17 cellular contexts compared by ENCODE assay signal in genomic region chr12:65654230-65654629, GRCh38.
DNase-seq lines count a peak whose midpoint lies in the region; ATAC-seq, FAIRE-seq and TF ChIP-seq lines count a peak whose summit lies in the region.
"Had no signal": no experiment of that assay in that cellular context is flagged by ENCODE, and none has a peak within 500 bp of the region (broad histone marks: within the 10 kb centered on the region; RNA-seq: fewer than 3 reads in every experiment).

No MANE protein-coding gene starts in this region.

- H3K9ac ChIP-seq in endothelial cell of umbilical vein (replicated peaks; ENCODE audit: extremely low read depth, insufficient read depth, low read length) (peak overlapping the region; percentile 87), trophoblast cell (ENCODE audit: low read length) (no peak overlapping the region)

- no peak overlapping the region for H2BK12ac ChIP-seq in trophoblast cell (ENCODE audit: low read length)

- H2BK5ac ChIP-seq in trophoblast cell (ENCODE audit: low read depth, low read length, poor library complexity): no peak overlapping the region

- H3K27ac ChIP-seq in ACC112 (ENCODE audit: low read depth, low read length) (peak overlapping the region; percentile 98), PC-9 (peak overlapping the region; percentile 98), endothelial cell of umbilical vein (ENCODE audit: insufficient read depth, low read depth, low read length) (peak overlapping the region; percentile 100), trophoblast cell (ENCODE audit: low read depth, low read length) (no peak overlapping the region), ascending aorta (no peak overlapping the region), left lung (no peak overlapping the region)

- whole genome bisulfite sequencing in trophoblast cell (ENCODE audit: extremely low coverage, insufficient coverage, insufficient read length): no CpG with 5 or more reads among the region's 5 CpGs

- no peaks in the 10 kb centered on the region for H3K79me1 ChIP-seq in trophoblast cell (ENCODE audit: low read length)

- H3K4me1 ChIP-seq in ACC112 (ENCODE audit: control insufficient read depth, insufficient read depth, low read length, unreplicated experiment): peaks cover 61% of the 10 kb centered on the region
- peaks cover 71% of the 10 kb centered on the region for H3K4me1 ChIP-seq in PC-9 (replicated peaks; ENCODE audit: insufficient read depth)
- H3K4me1 ChIP-seq in endothelial cell of umbilical vein (ENCODE audit: control insufficient read depth, extremely low read depth, insufficient read depth, low read length): peaks cover 69% of the 10 kb centered on the region
- no peaks in the 10 kb centered on the region for H3K4me1 ChIP-seq in trophoblast cell (ENCODE audit: control insufficient read depth in 1 of 2, insufficient read depth in 2 of 2, low read length in 2 of 2)
- no peaks in the 10 kb centered on the region for H3K4me1 ChIP-seq in ascending aorta
- no peaks in the 10 kb centered on the region for H3K4me1 ChIP-seq in left lung
- H3K4me1 ChIP-seq: Caco-2 had no signal

- dilution Hi-C loops in endothelial cell of umbilical vein (cut with MboI; ENCODE audit: extremely low pct_ligation_motif_present, low sequenced_read_pairs): no loop called here

- no peak for TF ChIP-seq POLR2A in endothelial cell of umbilical vein (IDR thresholded peaks at IDR 0.05; ENCODE audit: low read depth, low read length)

- no peaks in the 10 kb centered on the region for H3K27me3 Mint-ChIP-seq in mesothelial cell of epicardium (ENCODE audit: low read depth)

- no peak overlapping the region for H3K4me3 Mint-ChIP-seq in mesothelial cell of epicardium
- H3K4me3 Mint-ChIP-seq: CD4-positive, CD25-positive, alpha-beta regulatory T cell had no signal

- H3F3A ChIP-seq in PC-9 (ENCODE audit: insufficient read depth, low read depth): peaks cover 55% of the 10 kb centered on the region

- no peak for TF ChIP-seq CTCF in PC-9 (conservative IDR thresholded peaks at IDR 0.05)
- no peak for TF ChIP-seq CTCF in endothelial cell of umbilical vein (IDR thresholded peaks at IDR 0.05; ENCODE audit: extremely low read depth in 1 of 2, insufficient read depth in 1 of 2, low read depth in 1 of 2, low read length in 2 of 2)
- TF ChIP-seq CTCF in mesothelial cell of epicardium (IDR thresholded peaks at IDR 0.05; ENCODE audit: unreplicated experiment): no peak
- no peak for TF ChIP-seq CTCF in ascending aorta (IDR thresholded peaks at IDR 0.05)
- no peak for TF ChIP-seq CTCF in left lung (IDR thresholded peaks at IDR 0.05)

- H3K9me2 ChIP-seq in PC-9 (ENCODE audit: insufficient read depth): no peaks in the 10 kb centered on the region

- H3K79me2 ChIP-seq in ACC112 (ENCODE audit: control insufficient read depth, insufficient read depth, low read length, unreplicated experiment) (peaks cover 3% of the 10 kb centered on the region), PC-9 (ENCODE audit: low read depth) (no peaks in the 10 kb centered on the region), endothelial cell of umbilical vein (ENCODE audit: control insufficient read depth, insufficient read depth, low read length) (peaks cover 3% of the 10 kb centered on the region), trophoblast cell (ENCODE audit: control insufficient read depth, insufficient read depth, low read length, poor library complexity) (no peaks in the 10 kb centered on the region)

- no peaks in the 10 kb centered on the region for H4K20me1 ChIP-seq in PC-9 (ENCODE audit: insufficient read depth)
- no peaks in the 10 kb centered on the region for H4K20me1 ChIP-seq in endothelial cell of umbilical vein (replicated peaks; ENCODE audit: control insufficient read depth, extremely low read depth, insufficient read depth, low read length)

- DNase-seq in PC-9 (no peak), endothelial cell of umbilical vein (ENCODE audit: low read depth, low spot score) (no peak), trophoblast cell (no peak), mesothelial cell of epicardium (ENCODE audit: low spot score in 2 of 2, unreplicated experiment in 2 of 2) (no peak), ascending aorta (ENCODE audit: low spot score in 2 of 2) (no peak), left lung (no peak)
- DNase-seq: Caco-2; CD4-positive, CD25-positive, alpha-beta regulatory T cell; Kasumi-1; NCI-H1105; NCI-H1694 treated with DMSO at 0.1 percent for 48 hours; NCI-H226; NCI-H524 treated with DMSO at 0.1 percent for 48 hours; SIG-M5 had no signal

- H3K4me2 ChIP-seq in PC-9: no peak overlapping the region
- peak overlapping the region; percentile 32 for H3K4me2 ChIP-seq in endothelial cell of umbilical vein (ENCODE audit: insufficient read depth, low read length)
- no peak overlapping the region for H3K4me2 ChIP-seq in trophoblast cell (ENCODE audit: low read length)

- H3K36me3 Mint-ChIP-seq in mesothelial cell of epicardium: no peaks in the 10 kb centered on the region
- H3K36me3 Mint-ChIP-seq: CD4-positive, CD25-positive, alpha-beta regulatory T cell had no signal

- H3K9me3 ChIP-seq in PC-9 (ENCODE audit: insufficient read depth, low read depth) (peaks cover 19% of the 10 kb centered on the region), endothelial cell of umbilical vein (replicated peaks; ENCODE audit: control insufficient read depth, insufficient read depth, low read length) (no peaks in the 10 kb centered on the region), trophoblast cell (ENCODE audit: insufficient read depth, low read depth, low read length) (no peaks in the 10 kb centered on the region), ascending aorta (no peaks in the 10 kb centered on the region), left lung (no peaks in the 10 kb centered on the region)
- H3K9me3 ChIP-seq: Caco-2 had no signal

- no peaks in the 10 kb centered on the region for H3K9me1 ChIP-seq in endothelial cell of umbilical vein (replicated peaks; ENCODE audit: control insufficient read depth, extremely low read depth, insufficient read depth, low read length)

- no peak overlapping the region for H3K23ac ChIP-seq in trophoblast cell (ENCODE audit: low read length)

- intact Hi-C loops in PC-9 (cut with micrococcal nuclease; ENCODE audit: unreplicated experiment): no loop called here
- intact Hi-C loops in endothelial cell of umbilical vein (cut with micrococcal nuclease): no loop called here
- intact Hi-C loops in ascending aorta (cut with DNase I): no loop called here
- intact Hi-C loops in left lung (cut with DNase I): no loop called here

- no peak overlapping the region for H2BK120ac ChIP-seq in trophoblast cell (ENCODE audit: insufficient read depth, low read length, poor library complexity)

- no peak overlapping the region for H4K12ac ChIP-seq in trophoblast cell (ENCODE audit: low read depth, low read length)

- FAIRE-seq in endothelial cell of umbilical vein (lab: Jason Lieb, UNC): no peak
- FAIRE-seq: H1, RCC 7860 had no signal

- H3K4ac ChIP-seq in trophoblast cell (ENCODE audit: low read depth, low read length): no peak overlapping the region

- no peak overlapping the region for H2AK5ac ChIP-seq in trophoblast cell (ENCODE audit: low read length)

- H4K91ac ChIP-seq in trophoblast cell (ENCODE audit: low read depth, low read length): peak overlapping the region; percentile 5

- CTCF ChIA-PET in PC-9 (lab: Charles Lee): interaction anchor here (0.5 kb wide), 1 partner anchor 52 kb away, joined by 3 read pairs; no protein-coding TSS in a partner anchor
- CTCF ChIA-PET in endothelial cell of umbilical vein (lab: Charles Lee): no interaction called here

- BruUV-seq in PC-9 (replicated peaks; lab: Mats Ljungman, UMichigan): no TSS peak
- no TSS peak for BruUV-seq in endothelial cell of umbilical vein (replicated peaks; lab: Mats Ljungman, UMichigan)

- H3K9me3 Mint-ChIP-seq in mesothelial cell of epicardium: peaks cover 4% of the 10 kb centered on the region

- ATAC-seq in left lung: no peak

- H3K36me3 ChIP-seq in ACC112 (ENCODE audit: insufficient read depth, low read length) (no peaks in the 10 kb centered on the region), PC-9 (ENCODE audit: low read depth) (no peaks in the 10 kb centered on the region; the same call in 1 of the 2 replicates), endothelial cell of umbilical vein (ENCODE audit: control insufficient read depth in 2 of 2, extremely low read depth in 1 of 2, insufficient read depth in 2 of 2, low read length in 2 of 2) (no peaks in the 10 kb centered on the region), trophoblast cell (ENCODE audit: control insufficient read depth in 1 of 2, insufficient read depth in 2 of 2, low read length in 2 of 2) (no peaks in the 10 kb centered on the region), ascending aorta (no peaks in the 10 kb centered on the region), left lung (no peaks in the 10 kb centered on the region)

- H3K27me3 ChIP-seq in ACC112 (ENCODE audit: insufficient read depth, low read length) (no peaks in the 10 kb centered on the region), PC-9 (ENCODE audit: insufficient read depth, low read depth) (no peaks in the 10 kb centered on the region), endothelial cell of umbilical vein (ENCODE audit: control insufficient read depth in 2 of 2, insufficient read depth in 2 of 2, low read length in 2 of 2) (no peaks in the 10 kb centered on the region), trophoblast cell (ENCODE audit: insufficient read depth, low read length) (no peaks in the 10 kb centered on the region), ascending aorta (no peaks in the 10 kb centered on the region), left lung (peaks cover 7 to 13% of the 10 kb centered on the region in 2 donors)

- POLR2A ChIA-PET in PC-9 (lab: Charles Lee; ENCODE audit: unreplicated experiment): no interaction called here
- POLR2A ChIA-PET in endothelial cell of umbilical vein (lab: Charles Lee): no interaction called here

- H3K4me3 ChIP-seq in ACC112 (ENCODE audit: low read depth, low read length): no peak overlapping the region
- no peak overlapping the region for H3K4me3 ChIP-seq in PC-9
- no peak overlapping the region for H3K4me3 ChIP-seq in endothelial cell of umbilical vein (replicated peaks in 1 of 3; ENCODE audit: insufficient read depth in 1 of 3, low read depth in 1 of 3, low read length in 3 of 3)
- no peak overlapping the region for H3K4me3 ChIP-seq in trophoblast cell (ENCODE audit: low read depth, low read length)
- no peak overlapping the region for H3K4me3 ChIP-seq in ascending aorta
- no peak overlapping the region for H3K4me3 ChIP-seq in left lung

- no peak overlapping the region for H3K14ac ChIP-seq in trophoblast cell (ENCODE audit: low read length)

- no peak overlapping the region for H3K27ac Mint-ChIP-seq in mesothelial cell of epicardium
- H3K27ac Mint-ChIP-seq: CD4-positive, CD25-positive, alpha-beta regulatory T cell had no signal

- H2AFZ ChIP-seq in ACC112 (ENCODE audit: low read length, unreplicated experiment) (no peak overlapping the region), PC-9 (no peak overlapping the region), endothelial cell of umbilical vein (ENCODE audit: low read depth, low read length) (no peak overlapping the region), trophoblast cell (ENCODE audit: insufficient read depth, low read length, poor library complexity) (no peak overlapping the region)

- peaks cover 21% of the 10 kb centered on the region for H3K4me1 Mint-ChIP-seq in mesothelial cell of epicardium
- H3K4me1 Mint-ChIP-seq: CD4-positive, CD25-positive, alpha-beta regulatory T cell had no signal

- no peak overlapping the region for H3K18ac ChIP-seq in trophoblast cell (ENCODE audit: low read length)

- no peak overlapping the region for H4K8ac ChIP-seq in trophoblast cell (ENCODE audit: low read depth, low read length)

Comparison
In these comparisons a context has a peak if more than half of its experiments do, and no peak if none do; other contexts are left out.
1. H3K27ac ChIP-seq: peak in ACC112 (single experiment), PC-9 (single experiment) and endothelial cell of umbilical vein (single experiment); none in trophoblast cell (single experiment), ascending aorta (0 of 2) and left lung (0 of 2).